ENCODE assay signal across 8 cellular contexts in genomic region chr6:110816110-110816409, GRCh38. TPM values are rescaled to one million over a fixed set of nuclear protein-coding genes. Genes with fewer than 3 reads are reported as not detected.
A peak's percentile ranks its signal among the peaks of the same experiment; 100 is the strongest.
DNase-seq lines count a peak whose midpoint lies in the region; ATAC-seq and TF ChIP-seq lines count a peak whose summit lies in the region.

No MANE protein-coding gene starts in this region.

- H3K9me3 Mint-ChIP-seq in central memory CD8-positive, alpha-beta T cell = no peaks in the 10 kb centered on the region
- no peaks in the 10 kb centered on the region for H3K9me3 Mint-ChIP-seq in naive B cell

- peak overlapping the region; percentile 12; the same call in 1 of the 2 replicates for H3K9ac ChIP-seq in IMR-90 (ENCODE audit: low read depth, low read length)

- no peak overlapping the region for H3K18ac ChIP-seq in IMR-90 (ENCODE audit: low read depth, low read length)

- peak overlapping the region; percentile 75 for H3K4me2 ChIP-seq in IMR-90 (ENCODE audit: low read depth, low read length)

- H3K27me3 Mint-ChIP-seq in central memory CD8-positive, alpha-beta T cell = no peaks in the 10 kb centered on the region
- no peaks in the 10 kb centered on the region for H3K27me3 Mint-ChIP-seq in naive B cell

- H3K9me3 ChIP-seq in IMR-90 (ENCODE audit: control insufficient read depth, insufficient read depth, low read length) = no peaks in the 10 kb centered on the region

- DNase-seq in IMR-90 = no peak
- DNase-seq in central memory CD8-positive, alpha-beta T cell (ENCODE audit: low spot score in 2 of 2) = no peak
- no peak for DNase-seq in naive B cell
- DNase-seq in NCI-H2081 treated with DMSO at 0.1 percent for 48 hours (lab: John Stamatoyannopoulos, UW) = no peak
- no peak for DNase-seq in AG08396 (ENCODE audit: low spot score)
- DNase-seq in NCI-H1436 treated with DMSO at 0.1 percent for 48 hours (lab: John Stamatoyannopoulos, UW) = no peak

- peaks cover 12% of the 10 kb centered on the region for H3K36me3 Mint-ChIP-seq in central memory CD8-positive, alpha-beta T cell (ENCODE audit: insufficient read depth)
- peaks cover 0 to 10% of the 10 kb centered on the region in 2 donors for H3K36me3 Mint-ChIP-seq in naive B cell

- ATAC-seq in IMR-90 (ENCODE audit: low read depth) = no peak
- no peak for ATAC-seq in central memory CD8-positive, alpha-beta T cell (replicated peaks; ENCODE audit: extremely low read depth, poor library complexity, severe bottlenecking)
- no peak for ATAC-seq in naive B cell (ENCODE audit: low read depth in 2 of 2)
- ATAC-seq in GM18517 (IDR thresholded peaks at IDR 0.05; ENCODE audit: unreplicated experiment) = no peak

- H3K27ac Mint-ChIP-seq in central memory CD8-positive, alpha-beta T cell (ENCODE audit: low read depth) = peak overlapping the region; percentile 92
- H3K27ac Mint-ChIP-seq in naive B cell = peak overlapping the region; percentile 99 to 100 (median 99)

- H3K23ac ChIP-seq in IMR-90 (ENCODE audit: low read depth, low read length) = no peak overlapping the region

- POLR2A ChIA-PET in IMR-90 (lab: Charles Lee; ENCODE audit: unreplicated experiment) = no interaction called here

- CTCF ChIA-PET in IMR-90 (lab: Yijun Ruan, JAX) = no interaction called here

- no peak overlapping the region for H4K91ac ChIP-seq in IMR-90 (ENCODE audit: insufficient read depth, low read depth, low read length)

- no TSS peak for BruUV-seq in IMR-90 (replicated peaks; lab: Mats Ljungman, UMichigan)

- H3K4me3 Mint-ChIP-seq in central memory CD8-positive, alpha-beta T cell = peak overlapping the region; percentile 95
- H3K4me3 Mint-ChIP-seq in naive B cell = peak overlapping the region; percentile 93 to 99 (median 99)

- H3K14ac ChIP-seq in IMR-90 (replicated peaks; ENCODE audit: low read depth, low read length) = no peak overlapping the region

- TF ChIP-seq CTCF in IMR-90 (conservative IDR thresholded peaks at IDR 0.05; ENCODE audit: low read depth, low read length) = no peak

- WGBS in IMR-90 (ENCODE audit: extremely low coverage in 2 of 2, insufficient read length in 1 of 2), 2 experiments = no CpG with 5 or more reads among the region's 6 CpGs

- H2BK5ac ChIP-seq in IMR-90 (ENCODE audit: low read depth, low read length, poor library complexity, severe bottlenecking) = peak overlapping the region; percentile 7

- H3K4me3 ChIP-seq in ACC112 (ENCODE audit: low read depth, low read length) (peak overlapping the region; percentile 85), IMR-90 (ENCODE audit: insufficient read depth, low read depth, low read length) (peak overlapping the region; percentile 59)

- H3K4ac ChIP-seq in IMR-90 (ENCODE audit: low read depth, low read length) = 0 out of 2 replicates have a peak overlapping the region, but pooled peaks have one; percentile 13

- no peak for TF ChIP-seq RAD21 in IMR-90 (IDR thresholded peaks at IDR 0.05; ENCODE audit: low read length)

- no peak for TF ChIP-seq POLR2A in IMR-90 (IDR thresholded peaks at IDR 0.05; ENCODE audit: low read depth, low read length)

- peaks cover 25% of the 10 kb centered on the region for H3K4me1 Mint-ChIP-seq in central memory CD8-positive, alpha-beta T cell
- H3K4me1 Mint-ChIP-seq in naive B cell = peaks cover 21 to 38% (median 23%) of the 10 kb centered on the region in 3 donors

- H2AFZ ChIP-seq in ACC112 (ENCODE audit: low read length, unreplicated experiment) (peak overlapping the region; percentile 46), IMR-90 (replicated peaks; ENCODE audit: low read length, poor library complexity) (peak overlapping the region; percentile 99)

- peaks cover 5 to 29% of the 10 kb centered on the region in 2 experiments; a peak in 3 of 4 replicates for H3K79me1 ChIP-seq in IMR-90 (ENCODE audit: low read depth in 1 of 2, low read length in 2 of 2)

- H2AK5ac ChIP-seq in IMR-90 (ENCODE audit: low read depth, low read length) = no peak overlapping the region

- no peaks in the 10 kb centered on the region for H3K9me1 ChIP-seq in IMR-90 (ENCODE audit: insufficient read depth, low read length)

- dilution Hi-C loops in IMR-90 (cut with HindIII; ENCODE audit: low sequenced_read_pairs, unreplicated experiment) = no loop called here

- in situ Hi-C loops in IMR-90 (cut with MboI; ENCODE audit: low sequenced_read_pairs) = loop anchor here (5.0 kb wide), 1 partner anchor 61 kb away; no protein-coding TSS in a partner anchor

- H3K56ac ChIP-seq in IMR-90 (ENCODE audit: extremely low read depth, insufficient read depth, low read length) = peak overlapping the region; percentile 2; the same call in 1 of the 2 replicates

- no peak overlapping the region for H2BK120ac ChIP-seq in IMR-90 (ENCODE audit: low read depth, low read length)

- H3K79me2 ChIP-seq in ACC112 (ENCODE audit: control insufficient read depth, insufficient read depth, low read length, unreplicated experiment) = peaks cover 25% of the 10 kb centered on the region

- H3K27ac ChIP-seq in ACC112 (ENCODE audit: low read depth, low read length) (peak overlapping the region; percentile 91), IMR-90 (ENCODE audit: insufficient read depth, low read length) (no peak overlapping the region)

- 0 out of 3 replicates have a peak overlapping the region, but pooled peaks have one; percentile 6 for H2BK15ac ChIP-seq in IMR-90 (ENCODE audit: low read depth, low read length)

- H2AK9ac ChIP-seq in IMR-90 (replicated peaks; ENCODE audit: low read depth, low read length, poor library complexity) = peak overlapping the region; percentile 98

- intact Hi-C loops in IMR-90 (cut with micrococcal nuclease) = no loop called here

- no peak overlapping the region for H4K5ac ChIP-seq in IMR-90 (ENCODE audit: low read depth, low read length)

- H2BK20ac ChIP-seq in IMR-90 (ENCODE audit: low read depth, low read length) = no peak overlapping the region

- H4K8ac ChIP-seq in IMR-90 (ENCODE audit: low read depth in 2 of 2, low read length in 2 of 2) = peak overlapping the region; percentile 4 to 17; a peak in 1 of 4 replicates

- H3K4me1 ChIP-seq in ACC112 (ENCODE audit: control insufficient read depth, insufficient read depth, low read length, unreplicated experiment) = peaks cover 28% of the 10 kb centered on the region
- H3K4me1 ChIP-seq in IMR-90 (ENCODE audit: control insufficient read depth, insufficient read depth, low read length) = no peaks in the 10 kb centered on the region; the same call in 1 of the 2 replicates

- H3K36me3 ChIP-seq in ACC112 (ENCODE audit: insufficient read depth, low read length) (no peaks in the 10 kb centered on the region), IMR-90 (ENCODE audit: control insufficient read depth, insufficient read depth, low read length) (no peaks in the 10 kb centered on the region)

- no peaks in the 10 kb centered on the region for H3K27me3 ChIP-seq in ACC112 (ENCODE audit: insufficient read depth, low read length)
- no peaks in the 10 kb centered on the region for H3K27me3 ChIP-seq in IMR-90 (ENCODE audit: control insufficient read depth, insufficient read depth, low read length)

- H4K20me1 ChIP-seq in IMR-90 (ENCODE audit: insufficient read depth, low read length) = peaks cover 7% of the 10 kb centered on the region; the same call in 1 of the 2 replicates

TF ChIP-seq in IMR-90, 13 proteins besides CTCF, POLR2A, EP300 and RAD21:
- TF ChIP-seq RCOR1 (IDR thresholded peaks at IDR 0.05; ENCODE audit: insufficient replicate concordance, low read length) (no peak), CHD1 (IDR thresholded peaks at IDR 0.05; ENCODE audit: low read depth, low read length) (no peak), FOS (IDR thresholded peaks at IDR 0.05; ENCODE audit: low read depth, low read length) (no peak), MXI1 (IDR thresholded peaks at IDR 0.05; ENCODE audit: borderline replicate concordance, low read depth, low read length) (no peak), BHLHE40 (IDR thresholded peaks at IDR 0.05; ENCODE audit: low read depth, low read length) (no peak), USF2 (IDR thresholded peaks at IDR 0.05; ENCODE audit: low read depth, low read length) (no peak), MAFK (IDR thresholded peaks at IDR 0.05; ENCODE audit: low read depth, low read length) (no peak), ELK1 (IDR thresholded peaks at IDR 0.05; ENCODE audit: borderline replicate concordance, low read depth, low read length) (no peak)

RNA-seq across cellular contexts. Expression of gene CDK19, which starts 0.8 kb away (rescaled TPM):
- 6.8 and 7.5 TPM in 2 replicates for total RNA-seq in IMR-90 (2012; rRNA removed)
- polyA plus RNA-seq in IMR-90 (2012; rRNA removed) (4.4 and 6.0 TPM in 2 replicates), naive B cell (ENCODE audit: low read depth in 6 of 6) (1 to 10 TPM in 5 of 6 donors, under 1 TPM in 1; 0.51 to 5.4 (median 3.9) TPM)
- 1.6 TPM in 2 replicates for polyA plus RNA-seq in IMR-90 (2012; cell fraction: cytosol; rRNA removed)
- polyA plus RNA-seq in IMR-90 (2012; cell fraction: nucleus; rRNA removed; ENCODE audit: low replicate concordance) = 1.4 and 6.7 TPM in 2 replicates

RNA-seq across cellular contexts. Expression of gene AMD1, which starts 58.5 kb away (rescaled TPM):
- 65.8 and 117 TPM in 2 replicates for total RNA-seq in IMR-90 (2012; rRNA removed)
- polyA plus RNA-seq in IMR-90 (2012; rRNA removed) (32.2 TPM in 2 replicates), naive B cell (ENCODE audit: low read depth in 6 of 6) (10 to 100 TPM; 51.3 to 87.5 (median 66.3) TPM)
- polyA plus RNA-seq in IMR-90 (2012; cell fraction: cytosol; rRNA removed) = 3.7 and 14.1 TPM in 2 replicates
- 1.5 and 17.5 TPM in 2 replicates for polyA plus RNA-seq in IMR-90 (2012; cell fraction: nucleus; rRNA removed; ENCODE audit: low replicate concordance)
